ENCODE assay signal across 11 cellular contexts in the genomic region with DNA sequence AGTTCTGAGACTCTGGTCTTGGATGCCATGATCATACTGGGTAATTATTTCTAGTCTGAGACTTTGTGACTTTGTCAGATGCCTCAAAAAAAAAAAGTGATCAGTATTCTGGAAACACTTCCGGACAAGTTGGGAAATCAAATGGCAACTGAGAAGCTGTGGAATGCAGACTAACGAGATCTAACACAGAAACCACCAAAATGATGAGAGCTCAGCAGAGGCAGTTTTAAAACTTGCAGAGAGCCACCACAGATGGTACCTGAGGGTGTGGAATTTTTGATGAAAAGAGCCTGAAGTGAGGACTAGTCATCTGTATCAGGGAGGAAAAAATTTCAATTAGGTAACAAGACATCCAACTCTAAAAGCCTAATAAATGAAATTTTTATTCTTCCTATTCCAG.
"Had no signal": no experiment of that assay in that cellular context is flagged by ENCODE, and none has a peak within 500 bp of the region (broad histone marks: within the 10 kb centered on the region; RNA-seq: fewer than 3 reads in every experiment).

No MANE protein-coding gene starts in this region.

- H3K27ac ChIP-seq: thoracic aorta, vagina had no signal

- H3K27me3 ChIP-seq: vagina had no signal

- H3K9me3 ChIP-seq: thoracic aorta, vagina had no signal

- H3K4me3 ChIP-seq: thoracic aorta, vagina had no signal

- DNase-seq: activated CD4-positive, alpha-beta T cell treated with anti-CD3 and anti-CD28 coated beads for 36 hours; activated CD8-positive, alpha-beta memory T cell treated with anti-CD3 and anti-CD28 coated beads for 24 hours; activated naive CD4-positive, alpha-beta T cell treated with anti-CD3 and anti-CD28 coated beads, Interleukin-2, amount 10 ng/mL, durations not matched to agents 7 days and 5 days; cortex of kidney; effector CD8-positive, alpha-beta T cell; natural killer cell; occipital lobe; stimulated activated CD4-positive, alpha-beta T cell treated with anti-CD3 and anti-CD28 coated beads, Interleukin-4, amount 100 ng/mL, for 1 hour; T-helper 9 cell had no signal
